1 cellular context compared by ENCODE assay signal in the genomic region with DNA sequence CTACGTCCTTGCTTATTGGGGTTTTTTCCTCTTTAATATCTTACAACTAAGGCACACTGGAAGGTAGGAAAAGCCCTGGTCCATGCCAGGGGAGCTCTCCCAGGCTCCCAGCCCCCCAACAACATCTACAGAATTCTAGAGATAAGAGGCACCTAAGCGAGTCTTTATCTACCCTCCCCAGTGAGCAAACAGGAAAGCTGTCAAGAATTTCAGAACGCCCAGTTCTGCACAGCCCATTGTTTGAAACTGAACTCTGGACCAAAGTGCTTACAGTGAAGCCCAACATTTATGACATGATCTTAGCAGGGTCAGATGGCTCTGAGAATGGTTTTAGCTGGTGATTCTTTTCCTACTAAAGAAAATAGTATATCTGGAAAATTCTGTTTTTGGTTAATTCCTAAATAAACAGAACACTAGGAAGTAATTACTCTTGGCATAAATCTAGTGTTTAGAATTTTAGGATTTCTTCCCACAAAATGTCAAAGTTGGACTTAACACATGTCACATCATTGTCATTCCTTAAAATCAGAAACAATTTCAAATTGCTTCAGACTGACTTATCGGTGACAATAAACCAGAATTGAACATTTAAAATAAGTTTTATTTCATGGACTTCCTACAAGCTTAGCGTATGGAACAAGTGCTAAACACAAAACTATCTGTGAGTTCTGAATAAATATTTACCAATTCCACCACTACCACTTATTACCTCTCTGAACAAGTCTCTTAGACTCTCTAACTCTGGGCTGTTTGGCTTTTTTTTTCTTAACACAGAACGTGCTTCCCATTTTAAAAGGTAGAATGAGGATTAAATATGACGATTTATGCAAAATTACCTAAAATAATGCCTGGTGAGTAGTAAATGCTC.
TF ChIP-seq lines count a peak whose summit lies in the region.

No MANE protein-coding gene starts in this region.

TF ChIP-seq in HepG2, 621 proteins besides CTCF, POLR2A, EP300 and RAD21 (continued from another document and continues in another):
- TF ChIP-seq, protein P1, sequence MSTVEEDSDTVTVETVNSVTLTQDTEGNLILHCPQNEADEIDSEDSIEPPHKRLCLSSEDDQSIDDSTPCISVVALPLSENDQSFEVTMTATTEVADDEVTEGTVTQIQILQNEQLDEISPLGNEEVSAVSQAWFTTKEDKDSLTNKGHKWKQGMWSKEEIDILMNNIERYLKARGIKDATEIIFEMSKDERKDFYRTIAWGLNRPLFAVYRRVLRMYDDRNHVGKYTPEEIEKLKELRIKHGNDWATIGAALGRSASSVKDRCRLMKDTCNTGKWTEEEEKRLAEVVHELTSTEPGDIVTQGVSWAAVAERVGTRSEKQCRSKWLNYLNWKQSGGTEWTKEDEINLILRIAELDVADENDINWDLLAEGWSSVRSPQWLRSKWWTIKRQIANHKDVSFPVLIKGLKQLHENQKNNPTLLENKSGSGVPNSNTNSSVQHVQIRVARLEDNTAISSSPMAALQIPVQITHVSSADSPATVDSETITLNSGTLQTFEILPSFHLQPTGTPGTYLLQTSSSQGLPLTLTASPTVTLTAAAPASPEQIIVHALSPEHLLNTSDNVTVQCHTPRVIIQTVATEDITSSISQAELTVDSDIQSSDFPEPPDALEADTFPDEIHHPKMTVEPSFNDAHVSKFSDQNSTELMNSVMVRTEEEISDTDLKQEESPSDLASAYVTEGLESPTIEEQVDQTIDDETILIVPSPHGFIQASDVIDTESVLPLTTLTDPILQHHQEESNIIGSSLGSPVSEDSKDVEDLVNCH (CRISPR knock-in tag; IDR thresholded peaks at IDR 0.05), result no peak
- no peak for TF ChIP-seq ZNF615 (CRISPR knock-in tag; IDR thresholded peaks at IDR 0.05; ENCODE audit: borderline replicate concordance)
- TF ChIP-seq, protein P2, sequence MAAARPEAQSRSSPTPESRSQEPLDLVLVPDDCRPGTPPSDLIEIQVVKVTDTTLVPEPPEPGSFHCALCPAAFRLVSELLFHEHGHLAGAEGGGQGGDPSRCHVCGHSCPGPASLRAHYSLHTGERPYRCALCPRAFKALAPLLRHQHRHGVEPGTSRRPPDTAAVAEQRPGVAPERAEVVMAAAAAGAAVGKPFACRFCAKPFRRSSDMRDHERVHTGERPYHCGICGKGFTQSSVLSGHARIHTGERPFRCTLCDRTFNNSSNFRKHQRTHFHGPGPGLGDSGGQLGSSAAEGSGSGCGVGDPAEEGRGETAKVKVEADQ (CRISPR knock-in tag; IDR thresholded peaks at IDR 0.05; ENCODE audit: borderline replicate concordance), result 0 out of 2 replicates have a peak, but pooled peaks have one; percentile 53
- no peak for TF ChIP-seq ZNF790 (CRISPR knock-in tag; IDR thresholded peaks at IDR 0.05; ENCODE audit: borderline replicate concordance)
- no peak for TF ChIP-seq ZNF619 (CRISPR knock-in tag; IDR thresholded peaks at IDR 0.05)
- no peak for TF ChIP-seq ZNF776 (CRISPR knock-in tag; IDR thresholded peaks at IDR 0.05)
- peak; percentile 26; the same call in 1 of the 2 replicates for TF ChIP-seq ZFY (CRISPR knock-in tag; IDR thresholded peaks at IDR 0.05)
- TF ChIP-seq, protein P3, sequence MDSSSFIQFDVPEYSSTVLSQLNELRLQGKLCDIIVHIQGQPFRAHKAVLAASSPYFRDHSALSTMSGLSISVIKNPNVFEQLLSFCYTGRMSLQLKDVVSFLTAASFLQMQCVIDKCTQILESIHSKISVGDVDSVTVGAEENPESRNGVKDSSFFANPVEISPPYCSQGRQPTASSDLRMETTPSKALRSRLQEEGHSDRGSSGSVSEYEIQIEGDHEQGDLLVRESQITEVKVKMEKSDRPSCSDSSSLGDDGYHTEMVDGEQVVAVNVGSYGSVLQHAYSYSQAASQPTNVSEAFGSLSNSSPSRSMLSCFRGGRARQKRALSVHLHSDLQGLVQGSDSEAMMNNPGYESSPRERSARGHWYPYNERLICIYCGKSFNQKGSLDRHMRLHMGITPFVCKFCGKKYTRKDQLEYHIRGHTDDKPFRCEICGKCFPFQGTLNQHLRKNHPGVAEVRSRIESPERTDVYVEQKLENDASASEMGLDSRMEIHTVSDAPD (CRISPR knock-in tag; IDR thresholded peaks at IDR 0.05), result no peak
- no peak for TF ChIP-seq HNRNPLL (IDR thresholded peaks at IDR 0.05; ENCODE audit: low read depth, low read length, poor library complexity, severe bottlenecking)
- TF ChIP-seq KDM2A (CRISPR knock-in tag; IDR thresholded peaks at IDR 0.05; ENCODE audit: borderline replicate concordance, low read depth), result peak; percentile 53; the same call in 1 of the 2 replicates
- TF ChIP-seq GABPA (IDR thresholded peaks at IDR 0.05; ENCODE audit: low read depth, low read length), result no peak
- peak; percentile 25; the same call in 1 of the 2 replicates for TF ChIP-seq GABPA (CRISPR knock-in tag; IDR thresholded peaks at IDR 0.05; ENCODE audit: low read depth)
- TF ChIP-seq ZNF264 (CRISPR knock-in tag; IDR thresholded peaks at IDR 0.05), result peak; percentile 62; the same call in 1 of the 2 replicates
- TF ChIP-seq STAG1 (CRISPR knock-in tag; IDR thresholded peaks at IDR 0.05), result peak; percentile 33; the same call in 1 of the 2 replicates
- TF ChIP-seq, protein P4, sequence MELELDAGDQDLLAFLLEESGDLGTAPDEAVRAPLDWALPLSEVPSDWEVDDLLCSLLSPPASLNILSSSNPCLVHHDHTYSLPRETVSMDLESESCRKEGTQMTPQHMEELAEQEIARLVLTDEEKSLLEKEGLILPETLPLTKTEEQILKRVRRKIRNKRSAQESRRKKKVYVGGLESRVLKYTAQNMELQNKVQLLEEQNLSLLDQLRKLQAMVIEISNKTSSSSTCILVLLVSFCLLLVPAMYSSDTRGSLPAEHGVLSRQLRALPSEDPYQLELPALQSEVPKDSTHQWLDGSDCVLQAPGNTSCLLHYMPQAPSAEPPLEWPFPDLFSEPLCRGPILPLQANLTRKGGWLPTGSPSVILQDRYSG (CRISPR knock-in tag; IDR thresholded peaks at IDR 0.05), result no peak
- TF ChIP-seq NR2F1 (CRISPR knock-in tag; IDR thresholded peaks at IDR 0.05), result peak in 1 of 2 experiments; percentile 28; a peak in 1 of 4 replicates
- TF ChIP-seq HMG20A (CRISPR knock-in tag; IDR thresholded peaks at IDR 0.05; ENCODE audit: borderline replicate concordance), result peak; percentile 89
- TF ChIP-seq, protein P5, sequence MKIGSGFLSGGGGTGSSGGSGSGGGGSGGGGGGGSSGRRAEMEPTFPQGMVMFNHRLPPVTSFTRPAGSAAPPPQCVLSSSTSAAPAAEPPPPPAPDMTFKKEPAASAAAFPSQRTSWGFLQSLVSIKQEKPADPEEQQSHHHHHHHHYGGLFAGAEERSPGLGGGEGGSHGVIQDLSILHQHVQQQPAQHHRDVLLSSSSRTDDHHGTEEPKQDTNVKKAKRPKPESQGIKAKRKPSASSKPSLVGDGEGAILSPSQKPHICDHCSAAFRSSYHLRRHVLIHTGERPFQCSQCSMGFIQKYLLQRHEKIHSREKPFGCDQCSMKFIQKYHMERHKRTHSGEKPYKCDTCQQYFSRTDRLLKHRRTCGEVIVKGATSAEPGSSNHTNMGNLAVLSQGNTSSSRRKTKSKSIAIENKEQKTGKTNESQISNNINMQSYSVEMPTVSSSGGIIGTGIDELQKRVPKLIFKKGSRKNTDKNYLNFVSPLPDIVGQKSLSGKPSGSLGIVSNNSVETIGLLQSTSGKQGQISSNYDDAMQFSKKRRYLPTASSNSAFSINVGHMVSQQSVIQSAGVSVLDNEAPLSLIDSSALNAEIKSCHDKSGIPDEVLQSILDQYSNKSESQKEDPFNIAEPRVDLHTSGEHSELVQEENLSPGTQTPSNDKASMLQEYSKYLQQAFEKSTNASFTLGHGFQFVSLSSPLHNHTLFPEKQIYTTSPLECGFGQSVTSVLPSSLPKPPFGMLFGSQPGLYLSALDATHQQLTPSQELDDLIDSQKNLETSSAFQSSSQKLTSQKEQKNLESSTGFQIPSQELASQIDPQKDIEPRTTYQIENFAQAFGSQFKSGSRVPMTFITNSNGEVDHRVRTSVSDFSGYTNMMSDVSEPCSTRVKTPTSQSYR (CRISPR knock-in tag; IDR thresholded peaks at IDR 0.05; ENCODE audit: borderline replicate concordance), result peak; percentile 94
- TF ChIP-seq ZNF282 (IDR thresholded peaks at IDR 0.05; ENCODE audit: partially characterized antibody), result no peak
- no peak for TF ChIP-seq PHF20 (CRISPR knock-in tag; IDR thresholded peaks at IDR 0.05)
- peak; percentile 60 for TF ChIP-seq SIX4 (CRISPR knock-in tag; IDR thresholded peaks at IDR 0.05)
- TF ChIP-seq TBP (CRISPR knock-in tag; IDR thresholded peaks at IDR 0.05), result no peak
- 0 out of 2 replicates have a peak, but pooled peaks have one; percentile 36 for TF ChIP-seq DMAP1 (CRISPR knock-in tag; IDR thresholded peaks at IDR 0.05)
- no peak for TF ChIP-seq ZNF781 (CRISPR knock-in tag; IDR thresholded peaks at IDR 0.05; ENCODE audit: borderline replicate concordance, not compliant biosample characterization)
- TF ChIP-seq NCOA2 (CRISPR knock-in tag; IDR thresholded peaks at IDR 0.05), result peak; percentile 97
- TF ChIP-seq, protein P6, sequence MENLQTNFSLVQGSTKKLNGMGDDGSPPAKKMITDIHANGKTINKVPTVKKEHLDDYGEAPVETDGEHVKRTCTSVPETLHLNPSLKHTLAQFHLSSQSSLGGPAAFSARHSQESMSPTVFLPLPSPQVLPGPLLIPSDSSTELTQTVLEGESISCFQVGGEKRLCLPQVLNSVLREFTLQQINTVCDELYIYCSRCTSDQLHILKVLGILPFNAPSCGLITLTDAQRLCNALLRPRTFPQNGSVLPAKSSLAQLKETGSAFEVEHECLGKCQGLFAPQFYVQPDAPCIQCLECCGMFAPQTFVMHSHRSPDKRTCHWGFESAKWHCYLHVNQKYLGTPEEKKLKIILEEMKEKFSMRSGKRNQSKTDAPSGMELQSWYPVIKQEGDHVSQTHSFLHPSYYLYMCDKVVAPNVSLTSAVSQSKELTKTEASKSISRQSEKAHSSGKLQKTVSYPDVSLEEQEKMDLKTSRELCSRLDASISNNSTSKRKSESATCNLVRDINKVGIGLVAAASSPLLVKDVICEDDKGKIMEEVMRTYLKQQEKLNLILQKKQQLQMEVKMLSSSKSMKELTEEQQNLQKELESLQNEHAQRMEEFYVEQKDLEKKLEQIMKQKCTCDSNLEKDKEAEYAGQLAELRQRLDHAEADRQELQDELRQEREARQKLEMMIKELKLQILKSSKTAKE (CRISPR knock-in tag; IDR thresholded peaks at IDR 0.05; ENCODE audit: borderline replicate concordance), result no peak; the same call in 1 of the 2 replicates
- peak; percentile 52; the same call in 1 of the 2 replicates for TF ChIP-seq ZNF816 (CRISPR knock-in tag; IDR thresholded peaks at IDR 0.05; ENCODE audit: borderline replicate concordance)
- TF ChIP-seq ARNT (IDR thresholded peaks at IDR 0.05), result no peak
- peak; percentile 42; the same call in 1 of the 2 replicates for TF ChIP-seq ZNF549 (CRISPR knock-in tag; IDR thresholded peaks at IDR 0.05)
- TF ChIP-seq CC2D1A (CRISPR knock-in tag; IDR thresholded peaks at IDR 0.05), result no peak
- no peak for TF ChIP-seq ZNF17 (CRISPR knock-in tag; IDR thresholded peaks at IDR 0.05)
- TF ChIP-seq ZFP37 (CRISPR knock-in tag; IDR thresholded peaks at IDR 0.05; ENCODE audit: borderline replicate concordance), result 0 out of 2 replicates have a peak, but pooled peaks have one; percentile 53
- peak; percentile 54; the same call in 1 of the 2 replicates for TF ChIP-seq ESRRA (CRISPR knock-in tag; IDR thresholded peaks at IDR 0.05; ENCODE audit: low read depth)
- TF ChIP-seq, protein P7, sequence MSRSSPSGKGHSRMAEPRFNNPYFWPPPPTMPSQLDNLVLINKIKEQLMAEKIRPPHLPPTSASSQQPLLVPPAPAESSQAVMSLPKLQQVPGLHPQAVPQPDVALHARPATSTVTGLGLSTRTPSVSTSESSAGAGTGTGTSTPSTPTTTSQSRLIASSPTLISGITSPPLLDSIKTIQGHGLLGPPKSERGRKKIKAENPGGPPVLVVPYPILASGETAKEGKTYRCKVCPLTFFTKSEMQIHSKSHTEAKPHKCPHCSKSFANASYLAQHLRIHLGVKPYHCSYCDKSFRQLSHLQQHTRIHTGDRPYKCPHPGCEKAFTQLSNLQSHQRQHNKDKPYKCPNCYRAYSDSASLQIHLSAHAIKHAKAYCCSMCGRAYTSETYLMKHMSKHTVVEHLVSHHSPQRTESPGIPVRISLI (CRISPR knock-in tag; IDR thresholded peaks at IDR 0.05; ENCODE audit: borderline replicate concordance), result peak; percentile 81; the same call in 1 of the 2 replicates
- TF ChIP-seq, protein P8, sequence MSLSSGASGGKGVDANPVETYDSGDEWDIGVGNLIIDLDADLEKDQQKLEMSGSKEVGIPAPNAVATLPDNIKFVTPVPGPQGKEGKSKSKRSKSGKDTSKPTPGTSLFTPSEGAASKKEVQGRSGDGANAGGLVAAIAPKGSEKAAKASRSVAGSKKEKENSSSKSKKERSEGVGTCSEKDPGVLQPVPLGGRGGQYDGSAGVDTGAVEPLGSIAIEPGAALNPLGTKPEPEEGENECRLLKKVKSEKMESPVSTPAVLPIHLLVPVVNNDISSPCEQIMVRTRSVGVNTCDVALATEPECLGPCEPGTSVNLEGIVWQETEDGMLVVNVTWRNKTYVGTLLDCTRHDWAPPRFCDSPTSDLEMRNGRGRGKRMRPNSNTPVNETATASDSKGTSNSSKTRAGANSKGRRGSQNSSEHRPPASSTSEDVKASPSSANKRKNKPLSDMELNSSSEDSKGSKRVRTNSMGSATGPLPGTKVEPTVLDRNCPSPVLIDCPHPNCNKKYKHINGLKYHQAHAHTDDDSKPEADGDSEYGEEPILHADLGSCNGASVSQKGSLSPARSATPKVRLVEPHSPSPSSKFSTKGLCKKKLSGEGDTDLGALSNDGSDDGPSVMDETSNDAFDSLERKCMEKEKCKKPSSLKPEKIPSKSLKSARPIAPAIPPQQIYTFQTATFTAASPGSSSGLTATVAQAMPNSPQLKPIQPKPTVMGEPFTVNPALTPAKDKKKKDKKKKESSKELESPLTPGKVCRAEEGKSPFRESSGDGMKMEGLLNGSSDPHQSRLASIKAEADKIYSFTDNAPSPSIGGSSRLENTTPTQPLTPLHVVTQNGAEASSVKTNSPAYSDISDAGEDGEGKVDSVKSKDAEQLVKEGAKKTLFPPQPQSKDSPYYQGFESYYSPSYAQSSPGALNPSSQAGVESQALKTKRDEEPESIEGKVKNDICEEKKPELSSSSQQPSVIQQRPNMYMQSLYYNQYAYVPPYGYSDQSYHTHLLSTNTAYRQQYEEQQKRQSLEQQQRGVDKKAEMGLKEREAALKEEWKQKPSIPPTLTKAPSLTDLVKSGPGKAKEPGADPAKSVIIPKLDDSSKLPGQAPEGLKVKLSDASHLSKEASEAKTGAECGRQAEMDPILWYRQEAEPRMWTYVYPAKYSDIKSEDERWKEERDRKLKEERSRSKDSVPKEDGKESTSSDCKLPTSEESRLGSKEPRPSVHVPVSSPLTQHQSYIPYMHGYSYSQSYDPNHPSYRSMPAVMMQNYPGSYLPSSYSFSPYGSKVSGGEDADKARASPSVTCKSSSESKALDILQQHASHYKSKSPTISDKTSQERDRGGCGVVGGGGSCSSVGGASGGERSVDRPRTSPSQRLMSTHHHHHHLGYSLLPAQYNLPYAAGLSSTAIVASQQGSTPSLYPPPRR (CRISPR knock-in tag; IDR thresholded peaks at IDR 0.05; ENCODE audit: borderline replicate concordance), result peak; percentile 94
- TF ChIP-seq KDM3A (CRISPR knock-in tag; IDR thresholded peaks at IDR 0.05; ENCODE audit: low read depth), result 0 out of 2 replicates have a peak, but pooled peaks have one; percentile 29
- peak; percentile 80 for TF ChIP-seq NR2F2 (IDR thresholded peaks at IDR 0.05; ENCODE audit: borderline replicate concordance, low read depth)
- TF ChIP-seq, protein P9, sequence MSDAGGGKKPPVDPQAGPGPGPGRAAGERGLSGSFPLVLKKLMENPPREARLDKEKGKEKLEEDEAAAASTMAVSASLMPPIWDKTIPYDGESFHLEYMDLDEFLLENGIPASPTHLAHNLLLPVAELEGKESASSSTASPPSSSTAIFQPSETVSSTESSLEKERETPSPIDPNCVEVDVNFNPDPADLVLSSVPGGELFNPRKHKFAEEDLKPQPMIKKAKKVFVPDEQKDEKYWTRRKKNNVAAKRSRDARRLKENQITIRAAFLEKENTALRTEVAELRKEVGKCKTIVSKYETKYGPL (CRISPR knock-in tag; IDR thresholded peaks at IDR 0.05), result no peak
- TF ChIP-seq ZNF746 (CRISPR knock-in tag; IDR thresholded peaks at IDR 0.05), result peak; percentile 72; the same call in 1 of the 2 replicates
